Comparison of ENCODE assay signal across 8 cellular contexts in genomic region chr5:169583101-169583423, GRCh38. TPM values are rescaled to one million over a fixed set of nuclear protein-coding genes. Genes with fewer than 3 reads are reported as not detected.
DNase-seq lines count a peak whose midpoint lies in the region; ATAC-seq and TF ChIP-seq lines count a peak whose summit lies in the region.

No MANE protein-coding gene starts in this region.

- peaks cover 0 to 23% (median 4%) of the 10 kb centered on the region in 4 donors for H3K4me1 ChIP-seq in tibial nerve

- no peaks in the 10 kb centered on the region for H3K27me3 ChIP-seq in layer of hippocampus (ENCODE audit: control insufficient read depth, insufficient read depth, low read length)
- no peaks in the 10 kb centered on the region for H3K27me3 ChIP-seq in tibial nerve

- peak; percentile 39 for ATAC-seq in GM18870 (IDR thresholded peaks at IDR 0.05; ENCODE audit: unreplicated experiment)
- peak; percentile 25 for ATAC-seq in HG03025 (IDR thresholded peaks at IDR 0.05; ENCODE audit: low FRiP score, unreplicated experiment)
- no peak for ATAC-seq in activated naive CD8-positive, alpha-beta T cell treated with anti-CD3 and anti-CD28 coated beads, Interleukin-2, amount 10 ng/mL, durations not matched to agents 7 days and 5 days (ENCODE audit: low read depth)

- H3K4me3 ChIP-seq in tibial nerve, result peak overlapping the region; percentile 46 to 91 (median 76)

- TF ChIP-seq EP300 in tibial nerve (IDR thresholded peaks at IDR 0.05), result no peak

- TF ChIP-seq POLR2A in tibial nerve (IDR thresholded peaks at IDR 0.05), result no peak

- POLR2A ChIA-PET in activated naive CD8-positive, alpha-beta T cell treated with anti-CD3 and anti-CD28 coated beads, Interleukin-2, amount 10 ng/mL, durations not matched to agents 7 days and 5 days (lab: Charles Lee), result interaction anchor here (0.7 to 1.4 kb wide), 9 partner anchors 13 to 1071 kb away, joined by 3 to 39 read pairs (median 4); partner anchors contain the start of gene DOCK2

- in situ Hi-C loops in GM13977 (cut with MboI; ENCODE audit: low pct_unique_long_range_greater_than_20kb, low sequenced_read_pairs, unreplicated experiment), result loop anchor here (25.0 kb wide), 1 partner anchor 596 kb away; no protein-coding TSS in a partner anchor

- 4 to 10% methylated on average over 7 of the region's 7 CpGs for WGBS in tibial nerve, 2 donors

- peaks cover 6% of the 10 kb centered on the region for H3K36me3 Mint-ChIP-seq in activated naive CD8-positive, alpha-beta T cell treated with anti-CD3 and anti-CD28 coated beads, Interleukin-2, amount 10 ng/mL, durations not matched to agents 7 days and 5 days

- peak overlapping the region; percentile 54 for H3K27ac ChIP-seq in layer of hippocampus (ENCODE audit: low read depth, low read length)
- peak overlapping the region in 3 of 4 donors; percentile 75 to 82 (median 77) for H3K27ac ChIP-seq in tibial nerve

- no peak for DNase-seq in activated naive CD8-positive, alpha-beta T cell treated with anti-CD3 and anti-CD28 coated beads, Interleukin-2, amount 10 ng/mL, durations not matched to agents 7 days and 5 days
- no peak for DNase-seq in tibial nerve (ENCODE audit: low spot score in 2 of 2)
- DNase-seq in GM13977 (ENCODE audit: low spot score), result no peak
- no peak for DNase-seq in COLO668 (lab: John Stamatoyannopoulos, UW; ENCODE audit: unreplicated experiment)
- DNase-seq in stimulated activated CD4-positive, alpha-beta T cell treated with anti-CD3 and anti-CD28 coated beads, Interleukin-4, amount 100 ng/mL, for 4 hours, result no peak

- H3K4me3 Mint-ChIP-seq in activated naive CD8-positive, alpha-beta T cell treated with anti-CD3 and anti-CD28 coated beads, Interleukin-2, amount 10 ng/mL, durations not matched to agents 7 days and 5 days, result peak overlapping the region; percentile 99

- peaks cover 20% of the 10 kb centered on the region for H3K4me1 Mint-ChIP-seq in activated naive CD8-positive, alpha-beta T cell treated with anti-CD3 and anti-CD28 coated beads, Interleukin-2, amount 10 ng/mL, durations not matched to agents 7 days and 5 days

- no peaks in the 10 kb centered on the region for H3K36me3 ChIP-seq in tibial nerve

- TF ChIP-seq CTCF in tibial nerve (IDR thresholded peaks at IDR 0.05) (no peak), GM13977 (IDR thresholded peaks at IDR 0.05; ENCODE audit: extremely low read depth, insufficient read depth, missing control alignments) (no peak)

- H3K9me3 ChIP-seq in tibial nerve, result no peaks in the 10 kb centered on the region

- peak overlapping the region; percentile 96 for H3K27ac Mint-ChIP-seq in activated naive CD8-positive, alpha-beta T cell treated with anti-CD3 and anti-CD28 coated beads, Interleukin-2, amount 10 ng/mL, durations not matched to agents 7 days and 5 days

- peaks cover 13% of the 10 kb centered on the region for H3K27me3 Mint-ChIP-seq in activated naive CD8-positive, alpha-beta T cell treated with anti-CD3 and anti-CD28 coated beads, Interleukin-2, amount 10 ng/mL, durations not matched to agents 7 days and 5 days

- no peaks in the 10 kb centered on the region for H3K9me3 Mint-ChIP-seq in activated naive CD8-positive, alpha-beta T cell treated with anti-CD3 and anti-CD28 coated beads, Interleukin-2, amount 10 ng/mL, durations not matched to agents 7 days and 5 days

RNA-seq across cellular contexts. Expression of gene SPDL1, which starts 0.5 kb away (rescaled TPM):
- 10 to 100 TPM; 35.0 to 37.4 TPM for total RNA-seq in activated naive CD8-positive, alpha-beta T cell treated with anti-CD3 and anti-CD28 coated beads, Interleukin-2, amount 10 ng/mL, durations not matched to agents 7 days and 5 days
- 10 to 100 TPM in 3 of 4 donors, 1 to 10 TPM in 1; 8.1 to 15.6 (median 11.7) TPM for total RNA-seq in tibial nerve

RNA-seq across cellular contexts. Expression of gene DOCK2, which starts 54.0 kb away (rescaled TPM):
- 100 to 1,000 TPM; 266 to 275 TPM for total RNA-seq in activated naive CD8-positive, alpha-beta T cell treated with anti-CD3 and anti-CD28 coated beads, Interleukin-2, amount 10 ng/mL, durations not matched to agents 7 days and 5 days
- 10 to 100 TPM; 14.9 to 83.4 (median 23.8) TPM for total RNA-seq in tibial nerve
